In the genomic region with DNA sequence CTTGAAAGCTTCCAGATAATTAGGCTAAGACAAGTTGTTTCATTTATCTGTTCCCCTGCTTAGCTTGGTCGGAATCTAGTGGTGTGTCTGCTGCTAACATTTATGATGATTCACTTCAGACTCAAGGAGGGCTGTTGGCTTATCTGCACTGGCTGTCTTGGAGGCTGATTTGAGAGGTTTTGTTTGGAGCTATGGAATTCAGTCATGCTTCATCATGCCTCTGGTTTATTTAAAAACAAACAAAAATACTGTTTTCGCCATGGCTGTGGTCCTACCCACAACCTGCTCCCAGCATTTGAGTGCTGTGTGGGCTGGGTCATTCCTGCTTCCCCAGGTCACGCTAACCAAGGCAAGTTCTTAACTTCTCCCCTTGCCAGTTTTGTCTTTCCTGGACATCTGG, we compare ENCODE assay signal across 22 cellular contexts. TPM values are rescaled to one million over a fixed set of nuclear protein-coding genes. Genes with fewer than 3 reads are reported as not detected.
A peak's percentile ranks its signal among the peaks of the same experiment; 100 is the strongest.
DNase-seq lines count a peak whose midpoint lies in the region; ATAC-seq and TF ChIP-seq lines count a peak whose summit lies in the region.
"Had no signal": no experiment of that assay in that cellular context is flagged by ENCODE, and none has a peak within 500 bp of the region (broad histone marks: within the 10 kb centered on the region; RNA-seq: fewer than 3 reads in every experiment).

No MANE protein-coding gene starts in this region.

- no peak for ATAC-seq in HG02970 (IDR thresholded peaks at IDR 0.05; ENCODE audit: low FRiP score, unreplicated experiment)
- ATAC-seq: mucosa of descending colon, right lobe of liver had no signal

- TF ChIP-seq CTCF in fibroblast of pulmonary artery (IDR thresholded peaks at IDR 0.05; ENCODE audit: low read length, missing control alignments): no peak

- no peaks in the 10 kb centered on the region for H3K9me3 ChIP-seq in adipocyte (ENCODE audit: control insufficient read depth, low read length)
- H3K9me3 ChIP-seq: mucosa of descending colon, neutrophil, right lobe of liver, thoracic aorta had no signal

- H3K4me3 ChIP-seq in adipocyte (ENCODE audit: low read length): no peak overlapping the region
- no peak overlapping the region for H3K4me3 ChIP-seq in fibroblast of pulmonary artery (replicated peaks; ENCODE audit: low read depth, low read length)
- H3K4me3 ChIP-seq: hepatocyte, mucosa of descending colon, right lobe of liver, thoracic aorta had no signal

- peaks cover 15% of the 10 kb centered on the region for H3K4me1 ChIP-seq in adipocyte (ENCODE audit: control insufficient read depth, insufficient read depth, low read length)
- H3K4me1 ChIP-seq: right lobe of liver had no signal

- H3K27me3 ChIP-seq in adipocyte (replicated peaks; ENCODE audit: control insufficient read depth, insufficient read depth, low read length): no peaks in the 10 kb centered on the region
- H3K27me3 ChIP-seq: hepatocyte, neutrophil, right lobe of liver had no signal

- in situ Hi-C loops in ACHN (cut with HindIII; ENCODE audit: low pct_ligation_motif_present, low pct_unique_long_range_greater_than_20kb, low sequenced_read_pairs): no loop called here

- no peak overlapping the region for H3K9ac ChIP-seq in adipocyte (ENCODE audit: low read length)

- peak; percentile 56 for DNase-seq in A172 (ENCODE audit: low spot score)
- DNase-seq in GM03348 (ENCODE audit: low spot score): peak; percentile 65
- DNase-seq in adipocyte (ENCODE audit: low read depth): peak; percentile 75
- peak; percentile 64 for DNase-seq in fibroblast of pulmonary artery (ENCODE audit: low read depth)
- no peak for DNase-seq in SKM-1 treated with dmso at 0.1 percent for 144 hours (lab: John Stamatoyannopoulos, UW; ENCODE audit: unreplicated experiment)
- DNase-seq in ACHN: no peak
- DNase-seq in GM19238 (ENCODE audit: insufficient read length, low spot score): no peak
- DNase-seq: activated CD4-positive, alpha-beta memory T cell treated with anti-CD3 and anti-CD28 coated beads, Interleukin-2, amount 10 ng/mL, durations not matched to agents 7 days and 5 days; amygdala; cortex of kidney; erythroblast; Karpas-422; mucosa of descending colon; NCI-H1436 treated with DMSO at 0.1 percent for 48 hours; NCI-H345; right lobe of liver; stimulated activated CD4-positive, alpha-beta T cell treated with anti-CD3 and anti-CD28 coated beads, Interleukin-4, amount 100 ng/mL, for 1 hour; stimulated activated CD8-positive, alpha-beta memory T cell treated with anti-CD3 and anti-CD28 coated beads, Interleukin-4, amount 100 ng/mL, for 48 hours had no signal

- peaks cover 75% of the 10 kb centered on the region for H3K36me3 ChIP-seq in adipocyte (ENCODE audit: control insufficient read depth, insufficient read depth, low read length, severe bottlenecking)

RNA-seq across cellular contexts. Expression of gene ARPC1B, which starts 11.7 kb away (rescaled TPM):
- total RNA-seq in A172 (2014; rRNA removed; shearing (Covaris generic)): 549 and 731 TPM in 2 replicates

RNA-seq across cellular contexts. Expression of gene ARPC1A, which starts 37.1 kb away (rescaled TPM):
- total RNA-seq in A172 (2014; rRNA removed; shearing (Covaris generic)): 326 and 351 TPM in 2 replicates

RNA-seq across cellular contexts. Expression of gene PDAP1, which starts 45.6 kb away (rescaled TPM):
- 236 and 279 TPM in 2 replicates for total RNA-seq in A172 (2014; rRNA removed; shearing (Covaris generic))

RNA-seq across cellular contexts. Expression of gene BUD31, which starts 46.0 kb away (rescaled TPM):
- total RNA-seq in A172 (2014; rRNA removed; shearing (Covaris generic)): 180 and 228 TPM in 2 replicates

Comparison
In these comparisons a context has a peak if more than half of its experiments do, and no peak if none do; other contexts are left out.
1. DNase-seq: peak in A172 (single experiment), GM03348 (single experiment), adipocyte (single experiment) and fibroblast of pulmonary artery (single experiment); none in SKM-1 treated with dmso at 0.1 percent for 144 hours (single experiment), ACHN (single experiment) and GM19238 (single experiment).